8 cellular contexts compared by ENCODE assay signal in genomic region chr2:156343096-156343939, GRCh38. TPM values are rescaled to one million over a fixed set of nuclear protein-coding genes. Genes with fewer than 3 reads are reported as not detected.
A peak's percentile ranks its signal among the peaks of the same experiment; 100 is the strongest.
DNase-seq lines count a peak whose midpoint lies in the region; ATAC-seq, FAIRE-seq and TF ChIP-seq lines count a peak whose summit lies in the region.

No MANE protein-coding gene starts in this region.

- TF ChIP-seq RAD21 in HepG2 (CRISPR knock-in tag; IDR thresholded peaks at IDR 0.05), result no peak

- no peaks in the 10 kb centered on the region for H3K79me2 ChIP-seq in HepG2 (ENCODE audit: insufficient read depth, low read length)

- H3K4me1 ChIP-seq in adipocyte (ENCODE audit: control insufficient read depth, insufficient read depth, low read length), result peaks cover 11% of the 10 kb centered on the region
- peaks cover 14% of the 10 kb centered on the region for H3K4me1 ChIP-seq in HepG2 (ENCODE audit: insufficient read depth, low read length)
- peaks cover 4% of the 10 kb centered on the region for H3K4me1 ChIP-seq in thymus (ENCODE audit: control insufficient read depth, insufficient read depth, low read length)

- intact Hi-C loops in activated CD4-positive, alpha-beta T cell treated with anti-CD3 and anti-CD28 coated beads, Interleukin-2, amount 10 ng/mL, durations not matched to agents 24 days and 14 days (cut with micrococcal nuclease), result loop anchor here (5.0 kb wide), 2 partner anchors 194 to 1099 kb away; partner anchors contain the start of gene CYTIP
- intact Hi-C loops in HepG2 (cut with micrococcal nuclease; ENCODE audit: unreplicated experiment), result loop anchor here (2.0 kb wide), 1 partner anchor 57 kb away; no protein-coding TSS in a partner anchor

- no peak for TF ChIP-seq CTCF in HepG2 (CRISPR knock-in tag; IDR thresholded peaks at IDR 0.05)

- H3K4me1 Mint-ChIP-seq in activated CD4-positive, alpha-beta T cell treated with anti-CD3 and anti-CD28 coated beads, Interleukin-2, amount 10 ng/mL, durations not matched to agents 24 days and 14 days, result peaks cover 46% of the 10 kb centered on the region

- H3K27me3 ChIP-seq in adipocyte (replicated peaks; ENCODE audit: control insufficient read depth, insufficient read depth, low read length), result no peaks in the 10 kb centered on the region
- H3K27me3 ChIP-seq in HepG2 (ENCODE audit: control insufficient read depth in 1 of 2, insufficient read depth in 2 of 2, low read length in 2 of 2), result peaks cover 3 to 37% of the 10 kb centered on the region in 2 experiments; a peak in 3 of 5 replicates
- H3K27me3 ChIP-seq in thymus (ENCODE audit: control insufficient read depth, insufficient read depth), result peaks cover 20% of the 10 kb centered on the region

- H3K9ac ChIP-seq in adipocyte (ENCODE audit: low read length), result peak overlapping the region; percentile 82
- no peak overlapping the region; the same call in 1 of the 2 replicates for H3K9ac ChIP-seq in HepG2 (ENCODE audit: insufficient read depth, low read depth, low read length)

- H4K20me1 ChIP-seq in HepG2 (ENCODE audit: insufficient read depth, low read length), result no peaks in the 10 kb centered on the region

- H3K9me3 ChIP-seq in adipocyte (ENCODE audit: control insufficient read depth, low read length) (no peaks in the 10 kb centered on the region), HepG2 (ENCODE audit: low read length) (no peaks in the 10 kb centered on the region), thymus (ENCODE audit: control insufficient read depth) (no peaks in the 10 kb centered on the region)

- H3K4me3 ChIP-seq in adipocyte (ENCODE audit: low read length), result peak overlapping the region; percentile 83
- H3K4me3 ChIP-seq in HepG2 (replicated peaks in 1 of 3; ENCODE audit: insufficient read depth in 1 of 3, low read depth in 2 of 3, low read length in 3 of 3), result peak overlapping the region; percentile 47 to 77 (median 49)
- peak overlapping the region; percentile 72 for H3K4me3 ChIP-seq in thymus (ENCODE audit: low read length)

- 35% methylated on average over 6 of the region's 6 CpGs for WGBS in HepG2 (ENCODE audit: low lambda C conversion rate)
- WGBS in thymus, result 47% methylated on average over 6 of the region's 6 CpGs

- no TSS peak for BruUV-seq in HepG2 (replicated peaks; lab: Mats Ljungman, UMichigan)

- no peak; the same call in 2 of the 3 replicates for ATAC-seq in HepG2
- no peak for ATAC-seq in HG03460 (IDR thresholded peaks at IDR 0.05; ENCODE audit: unreplicated experiment)

- peak overlapping the region; percentile 82 for H3K4me2 ChIP-seq in HepG2 (ENCODE audit: low read depth, low read length)

- FAIRE-seq in HepG2 (lab: Jason Lieb, UNC), result no peak

- H3K27ac ChIP-seq in HepG2 (ENCODE audit: extremely low read length, insufficient read depth, low read length) (no peak overlapping the region), thymus (ENCODE audit: low read depth) (peak overlapping the region; percentile 97)

- DNase-seq in activated CD4-positive, alpha-beta T cell treated with anti-CD3 and anti-CD28 coated beads, Interleukin-2, amount 10 ng/mL, durations not matched to agents 24 days and 14 days, result peak; percentile 61
- DNase-seq in activated CD4-positive, alpha-beta T cell treated with anti-CD3 and anti-CD28 coated beads for 4 hours, result no peak
- DNase-seq in adipocyte (ENCODE audit: low read depth) (no peak), HepG2 (ENCODE audit: low spot score) (no peak), NCI-H2107 (lab: John Stamatoyannopoulos, UW) (no peak), T1000 (lab: John Stamatoyannopoulos, UW) (no peak)

- H3K36me3 ChIP-seq in adipocyte (ENCODE audit: control insufficient read depth, insufficient read depth, low read length, severe bottlenecking) (no peaks in the 10 kb centered on the region), HepG2 (replicated peaks in 1 of 2; ENCODE audit: control insufficient read depth in 1 of 2, insufficient read depth in 2 of 2, low read length in 2 of 2) (no peaks in the 10 kb centered on the region), thymus (ENCODE audit: control insufficient read depth, insufficient read depth) (no peaks in the 10 kb centered on the region)

- no peak for TF ChIP-seq POLR2A in HepG2 (IDR thresholded peaks at IDR 0.05; ENCODE audit: insufficient read depth in 1 of 2, low read depth in 2 of 2, low read length in 2 of 2)

- H3K27me3 Mint-ChIP-seq in activated CD4-positive, alpha-beta T cell treated with anti-CD3 and anti-CD28 coated beads, Interleukin-2, amount 10 ng/mL, durations not matched to agents 24 days and 14 days, result no peaks in the 10 kb centered on the region

- POLR2A ChIA-PET in HepG2 (lab: Yijun Ruan, JAX), result no interaction called here

- TF ChIP-seq EP300 in HepG2 (IDR thresholded peaks at IDR 0.05; ENCODE audit: low read depth in 2 of 2, low read length in 2 of 2) (no peak), HepG2 (CRISPR knock-in tag; IDR thresholded peaks at IDR 0.05; ENCODE audit: borderline replicate concordance) (no peak)

- peak overlapping the region; percentile 93 for H3K4me3 Mint-ChIP-seq in activated CD4-positive, alpha-beta T cell treated with anti-CD3 and anti-CD28 coated beads, Interleukin-2, amount 10 ng/mL, durations not matched to agents 24 days and 14 days

- peak overlapping the region; percentile 32 for H2AFZ ChIP-seq in HepG2 (ENCODE audit: low read length)

- peaks cover 3% of the 10 kb centered on the region for H3K36me3 Mint-ChIP-seq in activated CD4-positive, alpha-beta T cell treated with anti-CD3 and anti-CD28 coated beads, Interleukin-2, amount 10 ng/mL, durations not matched to agents 24 days and 14 days (ENCODE audit: low read depth)

- CTCF ChIA-PET in HepG2 (lab: Yijun Ruan, JAX; ENCODE audit: low intra/inter-chr PET ratio, low total read pairs), result no interaction called here

- H3K27ac Mint-ChIP-seq in activated CD4-positive, alpha-beta T cell treated with anti-CD3 and anti-CD28 coated beads, Interleukin-2, amount 10 ng/mL, durations not matched to agents 24 days and 14 days, result peak overlapping the region; percentile 95

- H3K9me3 Mint-ChIP-seq in activated CD4-positive, alpha-beta T cell treated with anti-CD3 and anti-CD28 coated beads, Interleukin-2, amount 10 ng/mL, durations not matched to agents 24 days and 14 days, result no peaks in the 10 kb centered on the region

- in situ Hi-C loops in HepG2 (cut with HindIII; ENCODE audit: extremely low pct_ligation_motif_present, low pct_unique_long_range_greater_than_20kb), result loop anchor here (10.0 to 25.0 kb wide), 2 partner anchors 711 to 844 kb away; no protein-coding TSS in a partner anchor

TF ChIP-seq in HepG2, 621 proteins besides CTCF, POLR2A, EP300 and RAD21:
- TF ChIP-seq ZNF512 (CRISPR knock-in tag; IDR thresholded peaks at IDR 0.05) (no peak), EZH2 (conservative IDR thresholded peaks at IDR 0.05; ENCODE audit: low read depth, low read length) (0 out of 2 replicates have a peak, but pooled peaks have one; percentile 4)

RNA-seq across cellular contexts. Expression of gene NR4A2, which starts 10.8 kb away (rescaled TPM):
- 13.2 and 14.1 TPM in 2 replicates for total RNA-seq in activated CD4-positive, alpha-beta T cell treated with anti-CD3 and anti-CD28 coated beads, Interleukin-2, amount 10 ng/mL, durations not matched to agents 24 days and 14 days
- total RNA-seq in HepG2 (2016; rRNA removed; fragmentation: Illumina TruSeq; extraction: Trizol), result not detected in 2 replicates
- total RNA-seq in HepG2 (2016; cell fraction: cytosol; rRNA removed; fragmentation: Illumina TruSeq; extraction: Trizol; ENCODE audit: low read depth), result not detected in 2 replicates
- total RNA-seq in HepG2 (2016; cell fraction: insoluble cytoplasmic fraction; rRNA removed; fragmentation: Illumina TruSeq; extraction: Trizol), result not detected in 2 replicates
- total RNA-seq in HepG2 (2016; cell fraction: membrane; rRNA removed; fragmentation: Illumina TruSeq; extraction: Trizol), result 0.03 TPM in 1 of 2 replicates, not detected in the other
- total RNA-seq in HepG2 (2016; cell fraction: nucleus; rRNA removed; fragmentation: Illumina TruSeq; extraction: Trizol), result not detected in 2 replicates
- polyA plus RNA-seq in HepG2 (2011; rRNA removed), result 0.13 TPM in 1 of 2 replicates, not detected in the other
- polyA plus RNA-seq in HepG2 (2011; cell fraction: cytosol; rRNA removed), result not detected in 2 replicates
- polyA plus RNA-seq in HepG2 (2011; cell fraction: nucleus; rRNA removed), result 0.14 and 0.27 TPM in 2 replicates
- polyA plus RNA-seq in HepG2 (2012), result 0.07 TPM in 1 of 2 replicates, not detected in the other
- not detected in 2 replicates for polyA plus RNA-seq in HepG2 (2016; cell fraction: cytosol; fragmentation: Illumina TruSeq; extraction: Trizol; ENCODE audit: low read depth)
- not detected in 2 replicates for polyA plus RNA-seq in HepG2 (2016; cell fraction: insoluble cytoplasmic fraction; fragmentation: Illumina TruSeq; extraction: Trizol; ENCODE audit: low read depth)
- not detected in 2 replicates for polyA plus RNA-seq in HepG2 (2016; cell fraction: membrane; fragmentation: Illumina TruSeq; extraction: Trizol; ENCODE audit: low read depth)
- 0.13 and 0.21 TPM in 2 replicates for polyA plus RNA-seq in HepG2 (2016; cell fraction: nucleus; fragmentation: Illumina TruSeq; extraction: Trizol; ENCODE audit: insufficient read depth, low read depth)
- 9.7 TPM in 1 of 2 replicates, not detected in the other for polyA minus RNA-seq in HepG2 (2011; rRNA and poly(A)+ RNA removed; ENCODE audit: low replicate concordance)
- polyA minus RNA-seq in HepG2 (2011; cell fraction: cytosol; rRNA and poly(A)+ RNA removed), result 0.20 TPM in 1 of 2 replicates, not detected in the other
- polyA minus RNA-seq in HepG2 (2011; cell fraction: nucleus; rRNA and poly(A)+ RNA removed), result 0.99 TPM in 1 of 2 replicates, not detected in the other
- 4.4 TPM for polyA plus RNA-seq in thymus

Comparison
In these comparisons a context has a peak if more than half of its experiments do, and no peak if none do; other contexts are left out.
1. RNA of gene NR4A2, which starts 10.8 kb away (total RNA-seq): 13.2 to 14.1 TPM in activated CD4-positive, alpha-beta T cell treated with anti-CD3 and anti-CD28 coated beads, Interleukin-2, amount 10 ng/mL, durations not matched to agents 24 days and 14 days; 0.03 TPM in HepG2; every median in the first group is over 10 times any median in the second.
2. Peak in every context shown above with its lines, with median percentiles within 50 percentile points of each other: H3K4me3 ChIP-seq.